Comparison of ENCODE assay signal across 1 cellular context in genomic region chr2:46297546-46298271, GRCh38.
TF ChIP-seq lines count a peak whose summit lies in the region.

No MANE protein-coding gene starts in this region.

TF ChIP-seq in K562, 482 proteins besides CTCF, POLR2A, EP300 and RAD21 (continued from another document and continues in another):
- TF ChIP-seq, protein P1, sequence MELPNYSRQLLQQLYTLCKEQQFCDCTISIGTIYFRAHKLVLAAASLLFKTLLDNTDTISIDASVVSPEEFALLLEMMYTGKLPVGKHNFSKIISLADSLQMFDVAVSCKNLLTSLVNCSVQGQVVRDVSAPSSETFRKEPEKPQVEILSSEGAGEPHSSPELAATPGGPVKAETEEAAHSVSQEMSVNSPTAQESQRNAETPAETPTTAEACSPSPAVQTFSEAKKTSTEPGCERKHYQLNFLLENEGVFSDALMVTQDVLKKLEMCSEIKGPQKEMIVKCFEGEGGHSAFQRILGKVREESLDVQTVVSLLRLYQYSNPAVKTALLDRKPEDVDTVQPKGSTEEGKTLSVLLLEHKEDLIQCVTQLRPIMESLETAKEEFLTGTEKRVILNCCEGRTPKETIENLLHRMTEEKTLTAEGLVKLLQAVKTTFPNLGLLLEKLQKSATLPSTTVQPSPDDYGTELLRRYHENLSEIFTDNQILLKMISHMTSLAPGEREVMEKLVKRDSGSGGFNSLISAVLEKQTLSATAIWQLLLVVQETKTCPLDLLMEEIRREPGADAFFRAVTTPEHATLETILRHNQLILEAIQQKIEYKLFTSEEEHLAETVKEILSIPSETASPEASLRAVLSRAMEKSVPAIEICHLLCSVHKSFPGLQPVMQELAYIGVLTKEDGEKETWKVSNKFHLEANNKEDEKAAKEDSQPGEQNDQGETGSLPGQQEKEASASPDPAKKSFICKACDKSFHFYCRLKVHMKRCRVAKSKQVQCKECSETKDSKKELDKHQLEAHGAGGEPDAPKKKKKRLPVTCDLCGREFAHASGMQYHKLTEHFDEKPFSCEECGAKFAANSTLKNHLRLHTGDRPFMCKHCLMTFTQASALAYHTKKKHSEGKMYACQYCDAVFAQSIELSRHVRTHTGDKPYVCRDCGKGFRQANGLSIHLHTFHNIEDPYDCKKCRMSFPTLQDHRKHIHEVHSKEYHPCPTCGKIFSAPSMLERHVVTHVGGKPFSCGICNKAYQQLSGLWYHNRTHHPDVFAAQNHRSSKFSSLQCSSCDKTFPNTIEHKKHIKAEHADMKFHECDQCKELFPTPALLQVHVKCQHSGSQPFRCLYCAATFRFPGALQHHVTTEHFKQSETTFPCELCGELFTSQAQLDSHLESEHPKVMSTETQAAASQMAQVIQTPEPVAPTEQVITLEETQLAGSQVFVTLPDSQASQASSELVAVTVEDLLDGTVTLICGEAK (IDR thresholded peaks at IDR 0.05): 0 out of 2 replicates have a peak, but pooled peaks have one; percentile 19
- TF ChIP-seq, protein P1 (CRISPR knock-in tag; IDR thresholded peaks at IDR 0.05): no peak
- TF ChIP-seq DDX20 (tag; IDR thresholded peaks at IDR 0.05; ENCODE audit: low read depth): no peak
- no peak for TF ChIP-seq TEAD2 (tag; IDR thresholded peaks at IDR 0.05)
- TF ChIP-seq, protein P2, sequence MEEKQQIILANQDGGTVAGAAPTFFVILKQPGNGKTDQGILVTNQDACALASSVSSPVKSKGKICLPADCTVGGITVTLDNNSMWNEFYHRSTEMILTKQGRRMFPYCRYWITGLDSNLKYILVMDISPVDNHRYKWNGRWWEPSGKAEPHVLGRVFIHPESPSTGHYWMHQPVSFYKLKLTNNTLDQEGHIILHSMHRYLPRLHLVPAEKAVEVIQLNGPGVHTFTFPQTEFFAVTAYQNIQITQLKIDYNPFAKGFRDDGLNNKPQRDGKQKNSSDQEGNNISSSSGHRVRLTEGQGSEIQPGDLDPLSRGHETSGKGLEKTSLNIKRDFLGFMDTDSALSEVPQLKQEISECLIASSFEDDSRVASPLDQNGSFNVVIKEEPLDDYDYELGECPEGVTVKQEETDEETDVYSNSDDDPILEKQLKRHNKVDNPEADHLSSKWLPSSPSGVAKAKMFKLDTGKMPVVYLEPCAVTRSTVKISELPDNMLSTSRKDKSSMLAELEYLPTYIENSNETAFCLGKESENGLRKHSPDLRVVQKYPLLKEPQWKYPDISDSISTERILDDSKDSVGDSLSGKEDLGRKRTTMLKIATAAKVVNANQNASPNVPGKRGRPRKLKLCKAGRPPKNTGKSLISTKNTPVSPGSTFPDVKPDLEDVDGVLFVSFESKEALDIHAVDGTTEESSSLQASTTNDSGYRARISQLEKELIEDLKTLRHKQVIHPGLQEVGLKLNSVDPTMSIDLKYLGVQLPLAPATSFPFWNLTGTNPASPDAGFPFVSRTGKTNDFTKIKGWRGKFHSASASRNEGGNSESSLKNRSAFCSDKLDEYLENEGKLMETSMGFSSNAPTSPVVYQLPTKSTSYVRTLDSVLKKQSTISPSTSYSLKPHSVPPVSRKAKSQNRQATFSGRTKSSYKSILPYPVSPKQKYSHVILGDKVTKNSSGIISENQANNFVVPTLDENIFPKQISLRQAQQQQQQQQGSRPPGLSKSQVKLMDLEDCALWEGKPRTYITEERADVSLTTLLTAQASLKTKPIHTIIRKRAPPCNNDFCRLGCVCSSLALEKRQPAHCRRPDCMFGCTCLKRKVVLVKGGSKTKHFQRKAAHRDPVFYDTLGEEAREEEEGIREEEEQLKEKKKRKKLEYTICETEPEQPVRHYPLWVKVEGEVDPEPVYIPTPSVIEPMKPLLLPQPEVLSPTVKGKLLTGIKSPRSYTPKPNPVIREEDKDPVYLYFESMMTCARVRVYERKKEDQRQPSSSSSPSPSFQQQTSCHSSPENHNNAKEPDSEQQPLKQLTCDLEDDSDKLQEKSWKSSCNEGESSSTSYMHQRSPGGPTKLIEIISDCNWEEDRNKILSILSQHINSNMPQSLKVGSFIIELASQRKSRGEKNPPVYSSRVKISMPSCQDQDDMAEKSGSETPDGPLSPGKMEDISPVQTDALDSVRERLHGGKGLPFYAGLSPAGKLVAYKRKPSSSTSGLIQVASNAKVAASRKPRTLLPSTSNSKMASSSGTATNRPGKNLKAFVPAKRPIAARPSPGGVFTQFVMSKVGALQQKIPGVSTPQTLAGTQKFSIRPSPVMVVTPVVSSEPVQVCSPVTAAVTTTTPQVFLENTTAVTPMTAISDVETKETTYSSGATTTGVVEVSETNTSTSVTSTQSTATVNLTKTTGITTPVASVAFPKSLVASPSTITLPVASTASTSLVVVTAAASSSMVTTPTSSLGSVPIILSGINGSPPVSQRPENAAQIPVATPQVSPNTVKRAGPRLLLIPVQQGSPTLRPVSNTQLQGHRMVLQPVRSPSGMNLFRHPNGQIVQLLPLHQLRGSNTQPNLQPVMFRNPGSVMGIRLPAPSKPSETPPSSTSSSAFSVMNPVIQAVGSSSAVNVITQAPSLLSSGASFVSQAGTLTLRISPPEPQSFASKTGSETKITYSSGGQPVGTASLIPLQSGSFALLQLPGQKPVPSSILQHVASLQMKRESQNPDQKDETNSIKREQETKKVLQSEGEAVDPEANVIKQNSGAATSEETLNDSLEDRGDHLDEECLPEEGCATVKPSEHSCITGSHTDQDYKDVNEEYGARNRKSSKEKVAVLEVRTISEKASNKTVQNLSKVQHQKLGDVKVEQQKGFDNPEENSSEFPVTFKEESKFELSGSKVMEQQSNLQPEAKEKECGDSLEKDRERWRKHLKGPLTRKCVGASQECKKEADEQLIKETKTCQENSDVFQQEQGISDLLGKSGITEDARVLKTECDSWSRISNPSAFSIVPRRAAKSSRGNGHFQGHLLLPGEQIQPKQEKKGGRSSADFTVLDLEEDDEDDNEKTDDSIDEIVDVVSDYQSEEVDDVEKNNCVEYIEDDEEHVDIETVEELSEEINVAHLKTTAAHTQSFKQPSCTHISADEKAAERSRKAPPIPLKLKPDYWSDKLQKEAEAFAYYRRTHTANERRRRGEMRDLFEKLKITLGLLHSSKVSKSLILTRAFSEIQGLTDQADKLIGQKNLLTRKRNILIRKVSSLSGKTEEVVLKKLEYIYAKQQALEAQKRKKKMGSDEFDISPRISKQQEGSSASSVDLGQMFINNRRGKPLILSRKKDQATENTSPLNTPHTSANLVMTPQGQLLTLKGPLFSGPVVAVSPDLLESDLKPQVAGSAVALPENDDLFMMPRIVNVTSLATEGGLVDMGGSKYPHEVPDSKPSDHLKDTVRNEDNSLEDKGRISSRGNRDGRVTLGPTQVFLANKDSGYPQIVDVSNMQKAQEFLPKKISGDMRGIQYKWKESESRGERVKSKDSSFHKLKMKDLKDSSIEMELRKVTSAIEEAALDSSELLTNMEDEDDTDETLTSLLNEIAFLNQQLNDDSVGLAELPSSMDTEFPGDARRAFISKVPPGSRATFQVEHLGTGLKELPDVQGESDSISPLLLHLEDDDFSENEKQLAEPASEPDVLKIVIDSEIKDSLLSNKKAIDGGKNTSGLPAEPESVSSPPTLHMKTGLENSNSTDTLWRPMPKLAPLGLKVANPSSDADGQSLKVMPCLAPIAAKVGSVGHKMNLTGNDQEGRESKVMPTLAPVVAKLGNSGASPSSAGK (IDR thresholded peaks at IDR 0.05): peak; percentile 76
- TF ChIP-seq SMARCE1 (IDR thresholded peaks at IDR 0.05): 0 out of 2 replicates have a peak, but pooled peaks have one; percentile 38
- TF ChIP-seq, protein P3, sequence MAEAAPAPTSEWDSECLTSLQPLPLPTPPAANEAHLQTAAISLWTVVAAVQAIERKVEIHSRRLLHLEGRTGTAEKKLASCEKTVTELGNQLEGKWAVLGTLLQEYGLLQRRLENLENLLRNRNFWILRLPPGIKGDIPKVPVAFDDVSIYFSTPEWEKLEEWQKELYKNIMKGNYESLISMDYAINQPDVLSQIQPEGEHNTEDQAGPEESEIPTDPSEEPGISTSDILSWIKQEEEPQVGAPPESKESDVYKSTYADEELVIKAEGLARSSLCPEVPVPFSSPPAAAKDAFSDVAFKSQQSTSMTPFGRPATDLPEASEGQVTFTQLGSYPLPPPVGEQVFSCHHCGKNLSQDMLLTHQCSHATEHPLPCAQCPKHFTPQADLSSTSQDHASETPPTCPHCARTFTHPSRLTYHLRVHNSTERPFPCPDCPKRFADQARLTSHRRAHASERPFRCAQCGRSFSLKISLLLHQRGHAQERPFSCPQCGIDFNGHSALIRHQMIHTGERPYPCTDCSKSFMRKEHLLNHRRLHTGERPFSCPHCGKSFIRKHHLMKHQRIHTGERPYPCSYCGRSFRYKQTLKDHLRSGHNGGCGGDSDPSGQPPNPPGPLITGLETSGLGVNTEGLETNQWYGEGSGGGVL (CRISPR knock-in tag; IDR thresholded peaks at IDR 0.05): no peak
- peak; percentile 17 for TF ChIP-seq CHD1 (IDR thresholded peaks at IDR 0.05; ENCODE audit: low read length)
- TF ChIP-seq NUFIP1 (IDR thresholded peaks at IDR 0.05; ENCODE audit: partially characterized antibody): no peak
- TF ChIP-seq ZNF212 (CRISPR knock-in tag; IDR thresholded peaks at IDR 0.05): no peak
- no peak for TF ChIP-seq NCOR1 (IDR thresholded peaks at IDR 0.05)
- peak; percentile 76; the same call in 1 of the 2 replicates for TF ChIP-seq GATAD2A (IDR thresholded peaks at IDR 0.05)
- TF ChIP-seq NR1H2 (CRISPR knock-in tag; IDR thresholded peaks at IDR 0.05): no peak
- peak; percentile 70 for TF ChIP-seq ZFX (CRISPR knock-in tag; IDR thresholded peaks at IDR 0.05)
- peak; percentile 55 for TF ChIP-seq POLR2G (IDR thresholded peaks at IDR 0.05; ENCODE audit: low read depth, low read length)
- TF ChIP-seq ZNF639 (CRISPR knock-in tag; conservative IDR thresholded peaks at IDR 0.05 in 1 of 2, IDR thresholded peaks at IDR 0.05 in 1 of 2): 0 out of 4 replicates have a peak, but pooled peaks of 1 of the 2 experiments have one; percentile 22
- TF ChIP-seq SIN3B (IDR thresholded peaks at IDR 0.05; ENCODE audit: low read depth): no peak
- TF ChIP-seq KLF16 (IDR thresholded peaks at IDR 0.05): 0 out of 2 replicates have a peak, but pooled peaks have one; percentile 11
- peak; percentile 24 to 79; a peak in 2 of 4 replicates for TF ChIP-seq MAZ (CRISPR knock-in tag; conservative IDR thresholded peaks at IDR 0.05 in 1 of 2, IDR thresholded peaks at IDR 0.05 in 1 of 2)
- TF ChIP-seq, protein P4, sequence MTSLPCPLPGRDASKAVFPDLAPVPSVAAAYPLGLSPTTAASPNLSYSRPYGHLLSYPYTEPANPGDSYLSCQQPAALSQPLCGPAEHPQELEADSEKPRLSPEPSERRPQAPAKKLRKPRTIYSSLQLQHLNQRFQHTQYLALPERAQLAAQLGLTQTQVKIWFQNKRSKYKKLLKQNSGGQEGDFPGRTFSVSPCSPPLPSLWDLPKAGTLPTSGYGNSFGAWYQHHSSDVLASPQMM (CRISPR knock-in tag; IDR thresholded peaks at IDR 0.05): no peak
- TF ChIP-seq PHF20 (IDR thresholded peaks at IDR 0.05; ENCODE audit: partially characterized antibody): peak; percentile 30
- TF ChIP-seq, protein P5, sequence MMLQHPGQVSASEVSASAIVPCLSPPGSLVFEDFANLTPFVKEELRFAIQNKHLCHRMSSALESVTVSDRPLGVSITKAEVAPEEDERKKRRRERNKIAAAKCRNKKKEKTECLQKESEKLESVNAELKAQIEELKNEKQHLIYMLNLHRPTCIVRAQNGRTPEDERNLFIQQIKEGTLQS (IDR thresholded peaks at IDR 0.05): no peak
- TF ChIP-seq, protein P5 (CRISPR knock-in tag; conservative IDR thresholded peaks at IDR 0.05): no peak
- TF ChIP-seq CTCFL (IDR thresholded peaks at IDR 0.05; ENCODE audit: borderline replicate concordance, insufficient read depth, low read depth, low read length, poor library complexity, severe bottlenecking): no peak
- TF ChIP-seq CTBP1 (IDR thresholded peaks at IDR 0.05; ENCODE audit: borderline replicate concordance): peak; percentile 82; the same call in 1 of the 2 replicates
